ENCODE assay signal across 11 cellular contexts in the genomic region with DNA sequence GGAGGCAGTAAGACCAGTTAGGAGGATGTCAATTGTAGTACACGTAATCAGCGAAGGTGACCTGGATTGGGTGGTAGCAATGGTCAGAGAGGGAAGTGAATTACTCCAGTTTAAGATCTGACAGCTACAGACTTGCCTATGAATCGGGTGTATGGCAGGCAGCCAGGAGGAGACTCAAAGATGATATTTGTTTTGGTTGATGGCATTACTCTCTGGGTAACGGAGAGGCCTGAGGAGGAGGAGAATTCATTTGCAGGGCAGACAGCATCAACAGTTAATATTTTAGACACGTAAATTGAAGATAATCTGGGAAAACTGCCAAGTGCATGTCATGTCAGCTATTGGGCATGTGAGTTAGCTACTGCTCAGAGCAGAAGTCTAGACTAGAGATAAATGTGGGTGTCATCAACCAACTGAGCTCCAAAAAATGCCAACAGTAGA.
A peak's percentile ranks its signal among the peaks of the same experiment; 100 is the strongest.
DNase-seq lines count a peak whose midpoint lies in the region; ATAC-seq and TF ChIP-seq lines count a peak whose summit lies in the region.
"Had no signal": no experiment of that assay in that cellular context is flagged by ENCODE, and none has a peak within 500 bp of the region (broad histone marks: within the 10 kb centered on the region; RNA-seq: fewer than 3 reads in every experiment).

No MANE protein-coding gene starts in this region.

- H3K27me3 Mint-ChIP-seq in activated CD4-positive, alpha-beta T cell treated with anti-CD3 and anti-CD28 coated beads, Interleukin-2, amount 10 ng/mL, durations not matched to agents 24 days and 14 days: peaks cover 11% of the 10 kb centered on the region
- peaks cover 7% of the 10 kb centered on the region for H3K27me3 Mint-ChIP-seq in activated CD8-positive, alpha-beta T cell treated with anti-CD3 and anti-CD28 coated beads for 36 hours

- POLR2A ChIA-PET in activated CD8-positive, alpha-beta T cell treated with anti-CD3 and anti-CD28 coated beads for 36 hours (lab: Charles Lee): no interaction called here

- DNase-seq in EL (peak; percentile 65), NCI-H345 treated with DMSO at 0.1 percent for 48 hours (lab: John Stamatoyannopoulos, UW; ENCODE audit: unreplicated experiment) (peak; percentile 1), epithelial cell of prostate (ENCODE audit: low read depth, low spot score) (peak; percentile 88), omental fat pad (ENCODE audit: low spot score) (no peak), gastrocnemius medialis (no peak), NCI-H526 (lab: John Stamatoyannopoulos, UW) (no peak)
- DNase-seq in activated CD4-positive, alpha-beta T cell treated with anti-CD3 and anti-CD28 coated beads, Interleukin-2, amount 10 ng/mL, durations not matched to agents 24 days and 14 days: no peak
- DNase-seq in activated CD8-positive, alpha-beta T cell treated with anti-CD3 and anti-CD28 coated beads for 36 hours: no peak
- DNase-seq: lower lobe of right lung had no signal

- in situ Hi-C loops in gastrocnemius medialis (cut with MboI; ENCODE audit: low sequenced_read_pairs in 4 of 4): no loop called here

- H3K9me3 ChIP-seq in gastrocnemius medialis: no peaks in the 10 kb centered on the region
- H3K9me3 ChIP-seq: lower lobe of right lung had no signal

- TF ChIP-seq POLR2A in gastrocnemius medialis (IDR thresholded peaks at IDR 0.05): no peak

- CTCF ChIA-PET in activated CD8-positive, alpha-beta T cell treated with anti-CD3 and anti-CD28 coated beads for 36 hours (lab: Charles Lee): no interaction called here

- no peaks in the 10 kb centered on the region for H3K36me3 ChIP-seq in gastrocnemius medialis
- H3K36me3 ChIP-seq: lower lobe of right lung had no signal

- no peaks in the 10 kb centered on the region for H3K4me1 Mint-ChIP-seq in activated CD4-positive, alpha-beta T cell treated with anti-CD3 and anti-CD28 coated beads, Interleukin-2, amount 10 ng/mL, durations not matched to agents 24 days and 14 days
- H3K4me1 Mint-ChIP-seq in activated CD8-positive, alpha-beta T cell treated with anti-CD3 and anti-CD28 coated beads for 36 hours (ENCODE audit: low read depth): no peaks in the 10 kb centered on the region
- H3K4me1 Mint-ChIP-seq: stimulated activated memory B cell treated with anti-CD40 and anti-IgM and Interleukin-4, amounts not matched to agents 10 μg/mL and 1 μg/mL and 100 μg/mL, for 72 hours had no signal

- peaks cover 12 to 22% of the 10 kb centered on the region in 2 donors for H3K4me1 ChIP-seq in gastrocnemius medialis
- H3K4me1 ChIP-seq: lower lobe of right lung had no signal

- no peaks in the 10 kb centered on the region for H3K27me3 ChIP-seq in gastrocnemius medialis

- H3K4me3 Mint-ChIP-seq in activated CD4-positive, alpha-beta T cell treated with anti-CD3 and anti-CD28 coated beads, Interleukin-2, amount 10 ng/mL, durations not matched to agents 24 days and 14 days: no peak overlapping the region
- no peak overlapping the region for H3K4me3 Mint-ChIP-seq in activated CD8-positive, alpha-beta T cell treated with anti-CD3 and anti-CD28 coated beads for 36 hours
- H3K4me3 Mint-ChIP-seq: stimulated activated memory B cell treated with anti-CD40 and anti-IgM and Interleukin-4, amounts not matched to agents 10 μg/mL and 1 μg/mL and 100 μg/mL, for 72 hours had no signal

- H3K4me3 ChIP-seq in gastrocnemius medialis: no peak overlapping the region
- H3K4me3 ChIP-seq: lower lobe of right lung, skin epidermis had no signal

- H3K27ac Mint-ChIP-seq in activated CD4-positive, alpha-beta T cell treated with anti-CD3 and anti-CD28 coated beads, Interleukin-2, amount 10 ng/mL, durations not matched to agents 24 days and 14 days: no peak overlapping the region
- H3K27ac Mint-ChIP-seq in activated CD8-positive, alpha-beta T cell treated with anti-CD3 and anti-CD28 coated beads for 36 hours: no peak overlapping the region
- H3K27ac Mint-ChIP-seq: stimulated activated memory B cell treated with anti-CD40 and anti-IgM and Interleukin-4, amounts not matched to agents 10 μg/mL and 1 μg/mL and 100 μg/mL, for 72 hours had no signal

- H3K9me3 Mint-ChIP-seq in activated CD4-positive, alpha-beta T cell treated with anti-CD3 and anti-CD28 coated beads, Interleukin-2, amount 10 ng/mL, durations not matched to agents 24 days and 14 days: no peaks in the 10 kb centered on the region
- H3K9me3 Mint-ChIP-seq in activated CD8-positive, alpha-beta T cell treated with anti-CD3 and anti-CD28 coated beads for 36 hours: no peaks in the 10 kb centered on the region
- H3K9me3 Mint-ChIP-seq: stimulated activated memory B cell treated with anti-CD40 and anti-IgM and Interleukin-4, amounts not matched to agents 10 μg/mL and 1 μg/mL and 100 μg/mL, for 72 hours had no signal

- intact Hi-C loops in gastrocnemius medialis (cut with DNase I; ENCODE audit: low total_unique reads): no loop called here
- intact Hi-C loops in activated CD4-positive, alpha-beta T cell treated with anti-CD3 and anti-CD28 coated beads, Interleukin-2, amount 10 ng/mL, durations not matched to agents 24 days and 14 days (cut with micrococcal nuclease): no loop called here
- intact Hi-C loops in activated CD8-positive, alpha-beta T cell treated with anti-CD3 and anti-CD28 coated beads for 36 hours (cut with micrococcal nuclease): no loop called here

- H3K36me3 Mint-ChIP-seq in activated CD4-positive, alpha-beta T cell treated with anti-CD3 and anti-CD28 coated beads, Interleukin-2, amount 10 ng/mL, durations not matched to agents 24 days and 14 days (ENCODE audit: low read depth): no peaks in the 10 kb centered on the region
- H3K36me3 Mint-ChIP-seq in activated CD8-positive, alpha-beta T cell treated with anti-CD3 and anti-CD28 coated beads for 36 hours (ENCODE audit: low read depth): no peaks in the 10 kb centered on the region
- H3K36me3 Mint-ChIP-seq: stimulated activated memory B cell treated with anti-CD40 and anti-IgM and Interleukin-4, amounts not matched to agents 10 μg/mL and 1 μg/mL and 100 μg/mL, for 72 hours had no signal

- ATAC-seq in omental fat pad (ENCODE audit: low FRiP score): peak; percentile 44
- ATAC-seq in gastrocnemius medialis: no peak
- ATAC-seq in activated CD8-positive, alpha-beta T cell treated with anti-CD3 and anti-CD28 coated beads for 36 hours: no peak
- ATAC-seq: stimulated activated memory B cell treated with anti-CD40 and anti-IgM and Interleukin-4, amounts not matched to agents 10 μg/mL and 1 μg/mL and 100 μg/mL, for 72 hours had no signal

- no peak for TF ChIP-seq CTCF in omental fat pad (IDR thresholded peaks at IDR 0.05)
- no peak for TF ChIP-seq CTCF in gastrocnemius medialis (IDR thresholded peaks at IDR 0.05 in 4 of 5, conservative IDR thresholded peaks at IDR 0.05 in 1 of 5)
- TF ChIP-seq CTCF in activated CD8-positive, alpha-beta T cell treated with anti-CD3 and anti-CD28 coated beads for 36 hours (IDR thresholded peaks at IDR 0.05): no peak

- peak overlapping the region; percentile 2 for H3K27ac ChIP-seq in epithelial cell of prostate
- H3K27ac ChIP-seq in gastrocnemius medialis: peak overlapping the region in 1 of 4 donors; percentile 2
- H3K27ac ChIP-seq: lower lobe of right lung, skin epidermis had no signal

Comparison
In these comparisons a context has a peak if more than half of its experiments do, and no peak if none do; other contexts are left out.
1. DNase-seq: peak in EL (single experiment), NCI-H345 treated with DMSO at 0.1 percent for 48 hours (single experiment) and epithelial cell of prostate (single experiment); none in omental fat pad (single experiment), gastrocnemius medialis (0 of 2), NCI-H526 (0 of 2), activated CD4-positive, alpha-beta T cell treated with anti-CD3 and anti-CD28 coated beads, Interleukin-2, amount 10 ng/mL, durations not matched to agents 24 days and 14 days (single experiment) and activated CD8-positive, alpha-beta T cell treated with anti-CD3 and anti-CD28 coated beads for 36 hours (single experiment).